In the genomic region with DNA sequence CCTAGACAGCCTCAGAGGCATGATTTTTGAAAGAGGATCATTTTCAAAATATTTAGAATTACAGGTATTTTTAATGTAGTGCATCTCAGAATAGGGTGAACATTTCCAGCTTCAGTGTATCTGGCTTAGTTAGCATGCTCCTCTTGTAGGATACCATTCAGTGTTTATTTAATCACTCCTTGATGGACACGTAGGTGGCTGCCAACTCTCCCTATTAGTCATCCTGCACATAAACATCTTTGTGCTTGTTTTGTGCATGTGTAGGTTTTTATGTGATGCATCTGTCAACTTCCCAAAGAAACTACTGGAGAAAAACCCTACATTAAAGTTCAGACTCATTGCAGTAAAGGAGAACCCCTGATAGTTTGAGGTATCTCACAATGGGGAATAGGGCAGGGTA, we compare ENCODE assay signal across 24 cellular contexts. TPM values are rescaled to one million over a fixed set of nuclear protein-coding genes. Genes with fewer than 3 reads are reported as not detected.
DNase-seq lines count a peak whose midpoint lies in the region; ATAC-seq and TF ChIP-seq lines count a peak whose summit lies in the region.
"Had no signal": no experiment of that assay in that cellular context is flagged by ENCODE, and none has a peak within 500 bp of the region (broad histone marks: within the 10 kb centered on the region; RNA-seq: fewer than 3 reads in every experiment).

No MANE protein-coding gene starts in this region.

- H3K36me3 Mint-ChIP-seq in activated T-helper 2 cell treated with anti-CD3 and anti-CD28 coated beads, Interferon-gamma antibody, Interleukin-2, Interleukin-4, amounts not matched to agents 10 μg/mL and 5 μg/mL and 100 μg/mL, durations not matched to agents 14 hours and 24 hours and 36 hours (ENCODE audit: low read depth) = no peaks in the 10 kb centered on the region
- H3K36me3 Mint-ChIP-seq: activated naive CD4-positive, alpha-beta T cell treated with anti-CD3 and anti-CD28 coated beads, Interleukin-2, amount 50 U/mL, for 24 hours; CD4-positive, alpha-beta memory T cell; memory B cell; neural progenitor cell had no signal

- no peak for TF ChIP-seq CTCF in fibroblast of mammary gland (conservative IDR thresholded peaks at IDR 0.05; ENCODE audit: control insufficient read depth, insufficient read depth, low read depth, low read length)

- no peaks in the 10 kb centered on the region for H3K4me1 Mint-ChIP-seq in activated T-helper 2 cell treated with anti-CD3 and anti-CD28 coated beads, Interferon-gamma antibody, Interleukin-2, Interleukin-4, amounts not matched to agents 10 μg/mL and 5 μg/mL and 100 μg/mL, durations not matched to agents 14 hours and 24 hours and 36 hours (ENCODE audit: low read depth)
- H3K4me1 Mint-ChIP-seq: activated naive CD4-positive, alpha-beta T cell treated with anti-CD3 and anti-CD28 coated beads, Interleukin-2, amount 50 U/mL, for 24 hours; CD4-positive, alpha-beta memory T cell; central memory CD8-positive, alpha-beta T cell; memory B cell; neural progenitor cell had no signal

- H3K4me3 ChIP-seq in fibroblast of mammary gland (ENCODE audit: control insufficient read depth, low read depth, low read length) = no peak overlapping the region
- H3K4me3 ChIP-seq: neural progenitor cell had no signal

- H3K9me3 Mint-ChIP-seq in activated T-helper 2 cell treated with anti-CD3 and anti-CD28 coated beads, Interferon-gamma antibody, Interleukin-2, Interleukin-4, amounts not matched to agents 10 μg/mL and 5 μg/mL and 100 μg/mL, durations not matched to agents 14 hours and 24 hours and 36 hours = no peaks in the 10 kb centered on the region
- H3K9me3 Mint-ChIP-seq: activated naive CD4-positive, alpha-beta T cell treated with anti-CD3 and anti-CD28 coated beads, Interleukin-2, amount 50 U/mL, for 24 hours; central memory CD8-positive, alpha-beta T cell; memory B cell; neural progenitor cell had no signal

- intact Hi-C loops in activated T-helper 2 cell treated with anti-CD3 and anti-CD28 coated beads, Interferon-gamma antibody, Interleukin-2, Interleukin-4, amounts not matched to agents 10 μg/mL and 5 μg/mL and 100 μg/mL, durations not matched to agents 14 hours and 24 hours and 36 hours (cut with micrococcal nuclease) = no loop called here

- no peak overlapping the region for H3K4me3 Mint-ChIP-seq in activated T-helper 2 cell treated with anti-CD3 and anti-CD28 coated beads, Interferon-gamma antibody, Interleukin-2, Interleukin-4, amounts not matched to agents 10 μg/mL and 5 μg/mL and 100 μg/mL, durations not matched to agents 14 hours and 24 hours and 36 hours (ENCODE audit: low read depth)
- H3K4me3 Mint-ChIP-seq: activated naive CD4-positive, alpha-beta T cell treated with anti-CD3 and anti-CD28 coated beads, Interleukin-2, amount 50 U/mL, for 24 hours; CD4-positive, alpha-beta memory T cell; central memory CD8-positive, alpha-beta T cell; memory B cell; neural progenitor cell had no signal

- H3K27ac Mint-ChIP-seq in activated T-helper 2 cell treated with anti-CD3 and anti-CD28 coated beads, Interferon-gamma antibody, Interleukin-2, Interleukin-4, amounts not matched to agents 10 μg/mL and 5 μg/mL and 100 μg/mL, durations not matched to agents 14 hours and 24 hours and 36 hours = no peak overlapping the region
- H3K27ac Mint-ChIP-seq: activated naive CD4-positive, alpha-beta T cell treated with anti-CD3 and anti-CD28 coated beads, Interleukin-2, amount 50 U/mL, for 24 hours; CD4-positive, alpha-beta memory T cell; memory B cell; neural progenitor cell; progenitor cell of endocrine pancreas had no signal

- peaks cover 2% of the 10 kb centered on the region for H3K27me3 Mint-ChIP-seq in activated T-helper 2 cell treated with anti-CD3 and anti-CD28 coated beads, Interferon-gamma antibody, Interleukin-2, Interleukin-4, amounts not matched to agents 10 μg/mL and 5 μg/mL and 100 μg/mL, durations not matched to agents 14 hours and 24 hours and 36 hours (ENCODE audit: low read depth)

- no peak for ATAC-seq in HG02938 (IDR thresholded peaks at IDR 0.05; ENCODE audit: unreplicated experiment)
- ATAC-seq: left colon had no signal

- DNase-seq in COLO668 (lab: John Stamatoyannopoulos, UW; ENCODE audit: unreplicated experiment) (peak; percentile 6), ELR (ENCODE audit: low read depth) (peak; percentile 18), NCI-H69 (lab: John Stamatoyannopoulos, UW) (peak; percentile 42), fibroblast of mammary gland (ENCODE audit: low read depth) (peak; percentile 61), LoVo (ENCODE audit: low spot score) (no peak)
- DNase-seq in NK-92 treated with Interleukin-12 subunit alpha and Interleukin-12 subunit beta, amount 100 ng/mL, for 24 hours (lab: John Stamatoyannopoulos, UW) = no peak
- DNase-seq in activated T-helper 2 cell treated with anti-CD3 and anti-CD28 coated beads, Interferon-gamma antibody, Interleukin-2, Interleukin-4, amounts not matched to agents 10 μg/mL and 5 μg/mL and 100 μg/mL, durations not matched to agents 14 hours and 24 hours and 36 hours (ENCODE audit: low spot score) = no peak
- DNase-seq: activated CD4-positive, alpha-beta T cell treated with anti-CD3 and anti-CD28 coated beads, Interleukin-2, amount 50 U/mL, for 48 hours; activated CD4-positive, CD25-positive, alpha-beta regulatory T cell; activated CD8-positive, alpha-beta memory T cell treated with anti-CD3 and anti-CD28 coated beads, Interleukin-2, amount 50 U/mL, for 4 hours; CD4-positive, alpha-beta memory T cell; DMS79; foreskin melanocyte; left colon; NCI-H1436 treated with DMSO at 0.1 percent for 48 hours; NCI-H526; Right ventricle myocardium superior; trophoblast cell had no signal

RNA-seq across cellular contexts. Expression of a gene that starts 52.5 kb away (rescaled TPM):
- 89.6 and 96.8 TPM in 2 replicates for total RNA-seq in activated T-helper 2 cell treated with anti-CD3 and anti-CD28 coated beads, Interferon-gamma antibody, Interleukin-2, Interleukin-4, amounts not matched to agents 10 μg/mL and 5 μg/mL and 100 μg/mL, durations not matched to agents 14 hours and 24 hours and 36 hours

Comparison
In these comparisons a context has a peak if more than half of its experiments do, and no peak if none do; other contexts are left out.
1. DNase-seq: peak in COLO668 (single experiment), ELR (single experiment), NCI-H69 (single experiment) and fibroblast of mammary gland (single experiment); none in LoVo (single experiment), NK-92 treated with Interleukin-12 subunit alpha and Interleukin-12 subunit beta, amount 100 ng/mL, for 24 hours (single experiment) and activated T-helper 2 cell treated with anti-CD3 and anti-CD28 coated beads, Interferon-gamma antibody, Interleukin-2, Interleukin-4, amounts not matched to agents 10 μg/mL and 5 μg/mL and 100 μg/mL, durations not matched to agents 14 hours and 24 hours and 36 hours (single experiment).